Comparison of ENCODE assay signal across 9 cellular contexts in the genomic region with DNA sequence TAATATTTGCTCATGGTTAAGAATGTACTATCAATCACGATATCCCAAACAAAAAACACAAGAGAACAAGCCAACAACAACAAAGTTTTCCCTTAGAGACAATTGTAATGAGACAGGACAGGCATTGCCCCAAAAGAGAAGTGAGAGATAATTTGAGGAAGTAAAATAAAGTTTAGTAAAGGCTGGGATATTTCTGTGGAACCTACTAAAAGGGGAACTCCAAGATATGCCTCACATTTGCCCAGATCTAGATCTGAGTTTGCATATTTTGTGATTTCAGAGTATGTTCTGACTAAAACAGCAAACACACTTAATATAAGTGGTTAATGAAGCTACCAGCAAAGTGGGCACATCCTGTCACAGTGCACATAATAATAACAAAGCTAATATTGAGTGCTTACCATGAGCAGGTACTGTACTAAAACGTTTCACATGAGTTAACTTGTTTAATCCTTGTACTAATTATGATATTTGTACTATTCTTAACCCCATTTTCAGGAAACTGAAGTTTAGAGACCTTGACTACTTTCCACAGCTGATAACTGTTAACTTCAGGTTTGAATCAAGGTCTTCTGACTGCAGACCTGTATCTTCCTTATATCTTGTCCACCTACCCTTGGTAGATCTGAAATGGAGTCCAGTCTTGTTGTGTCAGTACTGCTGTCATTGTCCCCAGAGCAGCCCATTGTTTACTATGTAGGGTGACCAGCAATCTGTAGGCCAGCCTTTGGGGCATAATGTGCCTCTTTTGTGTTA. TPM values are rescaled to one million over a fixed set of nuclear protein-coding genes. Genes with fewer than 3 reads are reported as not detected.
A peak's percentile ranks its signal among the peaks of the same experiment; 100 is the strongest.
DNase-seq lines count a peak whose midpoint lies in the region; ATAC-seq, FAIRE-seq and TF ChIP-seq lines count a peak whose summit lies in the region.
"Had no signal": no experiment of that assay in that cellular context is flagged by ENCODE, and none has a peak within 500 bp of the region (broad histone marks: within the 10 kb centered on the region; RNA-seq: fewer than 3 reads in every experiment).

No MANE protein-coding gene starts in this region.

- peak; percentile 90 for ATAC-seq in HG03039 (IDR thresholded peaks at IDR 0.05; ENCODE audit: unreplicated experiment)
- ATAC-seq in gastrocnemius medialis, result no peak

- H3K36me3 ChIP-seq in kidney (ENCODE audit: control insufficient read depth in 1 of 2, insufficient read depth in 2 of 2, low read length in 2 of 2) (no peaks in the 10 kb centered on the region), gastrocnemius medialis (no peaks in the 10 kb centered on the region)

- DNase-seq in GM19239 (ENCODE audit: insufficient read length, low spot score), result no peak
- peak; percentile 97 for DNase-seq in SKM-1 treated with dmso at 0.1 percent for 144 hours (lab: John Stamatoyannopoulos, UW; ENCODE audit: unreplicated experiment)
- no peak for DNase-seq in DMS153 treated with DMSO at 0.1 percent for 48 hours (lab: John Stamatoyannopoulos, UW; ENCODE audit: unreplicated experiment)
- no peak for DNase-seq in kidney
- DNase-seq in gastrocnemius medialis, result no peak
- no peak for DNase-seq in NCI-H1694 (lab: John Stamatoyannopoulos, UW)

- H3K4me1 ChIP-seq in kidney (ENCODE audit: control insufficient read depth in 1 of 2, insufficient read depth in 1 of 2, low read depth in 1 of 2, low read length in 2 of 2) (no peaks in the 10 kb centered on the region), gastrocnemius medialis (peaks cover 7 to 14% of the 10 kb centered on the region in 2 donors)

- H3K27ac ChIP-seq in skin epidermis (peak overlapping the region in 14 of 21 experiments; percentile 11 to 78 (median 52)), kidney (ENCODE audit: low read depth in 2 of 2, low read length in 2 of 2) (no peak overlapping the region), gastrocnemius medialis (no peak overlapping the region)

- peak; percentile 97 for FAIRE-seq in GM19239 (lab: Jason Lieb, UNC)
- FAIRE-seq in kidney (lab: Jason Lieb, UNC), result no peak
- FAIRE-seq: islet of Langerhans had no signal

- intact Hi-C loops in kidney (cut with DNase I), result no loop called here
- intact Hi-C loops in gastrocnemius medialis (cut with DNase I; ENCODE audit: low total_unique reads), result no loop called here

- H3K9ac ChIP-seq in kidney (ENCODE audit: low read length in 2 of 2), result no peak overlapping the region

- H3K27me3 ChIP-seq in gastrocnemius medialis, result no peaks in the 10 kb centered on the region

- H3K4me3 ChIP-seq in skin epidermis (no peak overlapping the region), kidney (ENCODE audit: low read length in 2 of 2) (no peak overlapping the region), gastrocnemius medialis (no peak overlapping the region)

- TF ChIP-seq POLR2A in gastrocnemius medialis (IDR thresholded peaks at IDR 0.05), result no peak

- in situ Hi-C loops in gastrocnemius medialis (cut with MboI; ENCODE audit: low sequenced_read_pairs in 4 of 4), result no loop called here

- H3K9me3 ChIP-seq in kidney (ENCODE audit: control insufficient read depth in 1 of 2, low read length in 2 of 2) (no peaks in the 10 kb centered on the region), gastrocnemius medialis (no peaks in the 10 kb centered on the region)

- no peak for TF ChIP-seq CTCF in kidney (IDR thresholded peaks at IDR 0.05; ENCODE audit: borderline replicate concordance, extremely low read depth, insufficient read depth)
- TF ChIP-seq CTCF in gastrocnemius medialis (IDR thresholded peaks at IDR 0.05 in 4 of 5, conservative IDR thresholded peaks at IDR 0.05 in 1 of 5), result no peak

RNA-seq across cellular contexts. Expression of a gene that starts 26.0 kb away (rescaled TPM):
- total RNA-seq in kidney, result 43.1 TPM
- polyA plus RNA-seq in kidney (ENCODE audit: insufficient read depth, low read depth, low replicate concordance), result 6.0 TPM
- 10 to 100 TPM; 16.6 to 20.4 (median 17.2) TPM for total RNA-seq in gastrocnemius medialis

Comparison
In these comparisons a context has a peak if more than half of its experiments do, and no peak if none do; other contexts are left out.
1. H3K27ac ChIP-seq: peak in skin epidermis (14 of 21); none in kidney (0 of 2) and gastrocnemius medialis (0 of 4).